Comparison of ENCODE assay signal across 18 cellular contexts in genomic region chr6:48757661-48758060, GRCh38.
DNase-seq lines count a peak whose midpoint lies in the region; ATAC-seq and TF ChIP-seq lines count a peak whose summit lies in the region.
"Had no signal": no experiment of that assay in that cellular context is flagged by ENCODE, and none has a peak within 500 bp of the region (broad histone marks: within the 10 kb centered on the region; RNA-seq: fewer than 3 reads in every experiment).

No MANE protein-coding gene starts in this region.

- CTCF ChIA-PET in activated CD8-positive, alpha-beta T cell treated with anti-CD3 and anti-CD28 coated beads, Interleukin-2, amount 10 ng/mL, durations not matched to agents 7 days and 5 days (lab: Charles Lee), result no interaction called here

- H3K4me1 ChIP-seq in body of pancreas, result no peaks in the 10 kb centered on the region

- WGBS in body of pancreas, 2 donors, result 50 to 63% methylated on average over 1 of the region's 1 CpG

- DNase-seq in HFFc6 (peak; percentile 41), RPMI7951 (ENCODE audit: low read depth) (peak; percentile 74), fibroblast of the aortic adventitia (ENCODE audit: low read depth) (peak; percentile 12), HUDEP-2 (lab: John Stamatoyannopoulos, UW; ENCODE audit: unreplicated experiment in 76 of 76) (no peak), glutamatergic neuron (no peak), body of pancreas (no peak)
- DNase-seq in activated CD8-positive, alpha-beta T cell treated with anti-CD3 and anti-CD28 coated beads, Interleukin-2, amount 10 ng/mL, durations not matched to agents 7 days and 5 days, result no peak
- DNase-seq: Calu3; CD4-positive, alpha-beta memory T cell; GDM1; GM23248; MV-4-11; NCI-H1417; NCI-H187 treated with DMSO at 0.1 percent for 48 hours; NCI-H526 treated with DMSO at 0.1 percent for 48 hours; RPMI8226 had no signal

- no peaks in the 10 kb centered on the region for H3K27me3 ChIP-seq in body of pancreas

- H3K4me3 ChIP-seq in fibroblast of the aortic adventitia (ENCODE audit: low read depth, low read length) (no peak overlapping the region), body of pancreas (no peak overlapping the region)
- H3K4me3 ChIP-seq: GM12878, GM23248 had no signal

- H3K4me1 Mint-ChIP-seq in HFFc6 (ENCODE audit: low read depth) (peaks cover 17% of the 10 kb centered on the region), glutamatergic neuron (ENCODE audit: low read depth, unreplicated experiment) (no peaks in the 10 kb centered on the region)
- no peaks in the 10 kb centered on the region for H3K4me1 Mint-ChIP-seq in activated CD8-positive, alpha-beta T cell treated with anti-CD3 and anti-CD28 coated beads, Interleukin-2, amount 10 ng/mL, durations not matched to agents 7 days and 5 days (ENCODE audit: low read depth)
- H3K4me1 Mint-ChIP-seq: CD4-positive, alpha-beta memory T cell; IgD-negative memory B cell had no signal

- H3K9me3 Mint-ChIP-seq in HFFc6 (peaks cover 4% of the 10 kb centered on the region; the same call in 1 of the 2 replicates), glutamatergic neuron (ENCODE audit: unreplicated experiment) (no peaks in the 10 kb centered on the region)
- peaks cover 3% of the 10 kb centered on the region for H3K9me3 Mint-ChIP-seq in activated CD8-positive, alpha-beta T cell treated with anti-CD3 and anti-CD28 coated beads, Interleukin-2, amount 10 ng/mL, durations not matched to agents 7 days and 5 days (ENCODE audit: insufficient read depth)

- H3K27ac ChIP-seq in body of pancreas, result no peak overlapping the region
- H3K27ac ChIP-seq: GM23248 had no signal

- H3K9me3 ChIP-seq in body of pancreas, result no peaks in the 10 kb centered on the region

- ATAC-seq in body of pancreas, result no peak
- ATAC-seq in activated CD8-positive, alpha-beta T cell treated with anti-CD3 and anti-CD28 coated beads, Interleukin-2, amount 10 ng/mL, durations not matched to agents 7 days and 5 days, result no peak
- ATAC-seq: GM12878 had no signal

- no peak for TF ChIP-seq POLR2A in body of pancreas (IDR thresholded peaks at IDR 0.05)

- H3K27ac Mint-ChIP-seq in HFFc6 (no peak overlapping the region), glutamatergic neuron (ENCODE audit: unreplicated experiment) (no peak overlapping the region)
- H3K27ac Mint-ChIP-seq in activated CD8-positive, alpha-beta T cell treated with anti-CD3 and anti-CD28 coated beads, Interleukin-2, amount 10 ng/mL, durations not matched to agents 7 days and 5 days, result no peak overlapping the region
- H3K27ac Mint-ChIP-seq: CD4-positive, alpha-beta memory T cell; IgD-negative memory B cell had no signal

- H3K4me3 Mint-ChIP-seq in HFFc6 (no peak overlapping the region), glutamatergic neuron (ENCODE audit: unreplicated experiment) (no peak overlapping the region)
- H3K4me3 Mint-ChIP-seq in activated CD8-positive, alpha-beta T cell treated with anti-CD3 and anti-CD28 coated beads, Interleukin-2, amount 10 ng/mL, durations not matched to agents 7 days and 5 days, result no peak overlapping the region
- H3K4me3 Mint-ChIP-seq: CD4-positive, alpha-beta memory T cell; IgD-negative memory B cell had no signal

- H3K27me3 Mint-ChIP-seq in HFFc6 (ENCODE audit: insufficient read depth) (peaks cover under 1% of the 10 kb centered on the region), glutamatergic neuron (ENCODE audit: unreplicated experiment) (no peaks in the 10 kb centered on the region)
- H3K27me3 Mint-ChIP-seq in activated CD8-positive, alpha-beta T cell treated with anti-CD3 and anti-CD28 coated beads, Interleukin-2, amount 10 ng/mL, durations not matched to agents 7 days and 5 days (ENCODE audit: low read depth), result no peaks in the 10 kb centered on the region
- H3K27me3 Mint-ChIP-seq: CD4-positive, alpha-beta memory T cell; IgD-negative memory B cell had no signal

- H3K36me3 Mint-ChIP-seq in HFFc6 (ENCODE audit: low read depth), result peaks cover 11% of the 10 kb centered on the region; the same call in 1 of the 2 replicates
- H3K36me3 Mint-ChIP-seq in glutamatergic neuron (ENCODE audit: unreplicated experiment), result no peaks in the 10 kb centered on the region
- no peaks in the 10 kb centered on the region for H3K36me3 Mint-ChIP-seq in activated CD8-positive, alpha-beta T cell treated with anti-CD3 and anti-CD28 coated beads, Interleukin-2, amount 10 ng/mL, durations not matched to agents 7 days and 5 days (ENCODE audit: low read depth)
- H3K36me3 Mint-ChIP-seq: CD4-positive, alpha-beta memory T cell; IgD-negative memory B cell had no signal

- intact Hi-C loops in body of pancreas (cut with DNase I), result no loop called here

- POLR2A ChIA-PET in activated CD8-positive, alpha-beta T cell treated with anti-CD3 and anti-CD28 coated beads, Interleukin-2, amount 10 ng/mL, durations not matched to agents 7 days and 5 days (lab: Charles Lee), result no interaction called here

- H3K36me3 ChIP-seq in body of pancreas (replicated peaks in 1 of 2; ENCODE audit: insufficient read depth in 1 of 2, low read depth in 2 of 2), result no peaks in the 10 kb centered on the region

- TF ChIP-seq CTCF in HFFc6 (IDR thresholded peaks at IDR 0.05) (no peak), fibroblast of the aortic adventitia (IDR thresholded peaks at IDR 0.05; ENCODE audit: insufficient read depth, low read length) (no peak), glutamatergic neuron (IDR thresholded peaks at IDR 0.05; ENCODE audit: partially characterized antibody, unreplicated experiment) (no peak), body of pancreas (IDR thresholded peaks at IDR 0.05) (no peak)

Comparison
In these comparisons a context has a peak if more than half of its experiments do, and no peak if none do; other contexts are left out.
1. DNase-seq: peak in HFFc6 (single experiment), RPMI7951 (single experiment) and fibroblast of the aortic adventitia (single experiment); none in HUDEP-2 (0 of 76), glutamatergic neuron (single experiment), body of pancreas (0 of 4) and activated CD8-positive, alpha-beta T cell treated with anti-CD3 and anti-CD28 coated beads, Interleukin-2, amount 10 ng/mL, durations not matched to agents 7 days and 5 days (single experiment).